ENCODE assay signal across 10 cellular contexts in genomic region chr6:145647602-145648001, GRCh38.
"Had no signal": no experiment of that assay in that cellular context is flagged by ENCODE, and none has a peak within 500 bp of the region (broad histone marks: within the 10 kb centered on the region; RNA-seq: fewer than 3 reads in every experiment).

No MANE protein-coding gene starts in this region.

- H3K27me3 Mint-ChIP-seq: IgD-negative memory B cell had no signal

- DNase-seq: H9, HCEC 1CT, HFFc6, Karpas-422, KBM-7 had no signal

- H3K9me3 Mint-ChIP-seq: GM23338, H9, HFFc6, IgD-negative memory B cell had no signal

- H3K4me3 Mint-ChIP-seq: GM23338, H9, HFFc6, IgD-negative memory B cell had no signal

- H3K27ac Mint-ChIP-seq: GM23338, H9, HFFc6, IgD-negative memory B cell had no signal

- FAIRE-seq: H1, H54, HTR-8/SVneo had no signal

- H3K4me1 Mint-ChIP-seq: GM23338 had no signal

- ATAC-seq: GM23338 had no signal
